Comparison of ENCODE assay signal across 11 cellular contexts in genomic region chr15:95304116-95304873, GRCh38.
DNase-seq lines count a peak whose midpoint lies in the region; ATAC-seq and TF ChIP-seq lines count a peak whose summit lies in the region.
"Had no signal": no experiment of that assay in that cellular context is flagged by ENCODE, and none has a peak within 500 bp of the region (broad histone marks: within the 10 kb centered on the region; RNA-seq: fewer than 3 reads in every experiment).

No MANE protein-coding gene starts in this region.

- no peaks in the 10 kb centered on the region for H3K36me3 ChIP-seq in lung (ENCODE audit: control insufficient read depth in 2 of 2, insufficient read depth in 2 of 2, low read length in 2 of 2)
- H3K36me3 ChIP-seq in tibial artery = no peaks in the 10 kb centered on the region

- H3K4me1 ChIP-seq in lung (ENCODE audit: control insufficient read depth in 2 of 2, insufficient read depth in 2 of 2, low read length in 2 of 2) (no peaks in the 10 kb centered on the region), tibial artery (peaks cover 0 to 44% (median 8%) of the 10 kb centered on the region in 4 donors)

- intact Hi-C loops in dorsolateral prefrontal cortex (cut with DNase I) = no loop called here
- intact Hi-C loops in tibial artery (cut with DNase I; ENCODE audit: low total_unique reads) = no loop called here

- H3K27me3 ChIP-seq in dorsolateral prefrontal cortex (peaks cover 0 to 17% (median 0%) of the 10 kb centered on the region in 45 donors), lung (ENCODE audit: control insufficient read depth, insufficient read depth) (no peaks in the 10 kb centered on the region), tibial artery (no peaks in the 10 kb centered on the region)

- in situ Hi-C loops in GM13976 (cut with MboI; ENCODE audit: low sequenced_read_pairs, unreplicated experiment) = no loop called here

- peak overlapping the region in 45 of 59 donors; percentile 1 to 80 (median 52) for H3K27ac ChIP-seq in dorsolateral prefrontal cortex
- peak overlapping the region; percentile 26 to 70 for H3K27ac ChIP-seq in lung (ENCODE audit: low read depth in 1 of 2, low read length in 1 of 2)
- peak overlapping the region; percentile 79 to 82 for H3K27ac ChIP-seq in tibial artery

- ATAC-seq in lung (ENCODE audit: insufficient read depth, low FRiP score) = no peak
- no peak for ATAC-seq in HG03095 (IDR thresholded peaks at IDR 0.05; ENCODE audit: unreplicated experiment)

- TF ChIP-seq CTCF in dorsolateral prefrontal cortex (IDR thresholded peaks at IDR 0.05 in 54 of 56, conservative IDR thresholded peaks at IDR 0.05 in 2 of 56; ENCODE audit: low read depth in 1 of 56, partially characterized antibody in 56 of 56) (no peak), lung (IDR thresholded peaks at IDR 0.05; ENCODE audit: control extremely low read depth, extremely low read depth) (no peak), tibial artery (IDR thresholded peaks at IDR 0.05) (no peak), GM13976 (IDR thresholded peaks at IDR 0.05; ENCODE audit: borderline replicate concordance, control extremely low read depth, extremely low read depth, insufficient read depth, missing control alignments) (no peak)

- DNase-seq in NCI-H2196 (lab: John Stamatoyannopoulos, UW; ENCODE audit: unreplicated experiment) (peak; percentile 28), NCI-H2196 treated with DMSO at 0.1 percent for 48 hours (lab: John Stamatoyannopoulos, UW; ENCODE audit: unreplicated experiment) (no peak), dorsolateral prefrontal cortex (no peak), lung (ENCODE audit: low spot score) (no peak), tibial artery (peak in 1 of 2 donors; percentile 30), GM13976 (ENCODE audit: low spot score) (no peak), T-helper 1 cell (no peak)
- DNase-seq: 8988T; anterior cingulate cortex; stimulated activated CD4-positive, alpha-beta T cell treated with anti-CD3 and anti-CD28 coated beads, Interleukin-2, amount 100 ng/mL, for 48 hours had no signal

- H3K9me3 ChIP-seq in lung (ENCODE audit: control insufficient read depth in 2 of 2, insufficient read depth in 1 of 2, low read length in 1 of 2) (peaks cover 0 to 3% of the 10 kb centered on the region in 2 donors), tibial artery (no peaks in the 10 kb centered on the region)

- H3K4me3 ChIP-seq in dorsolateral prefrontal cortex (peak overlapping the region in 2 of 59 donors; percentile 3 to 5), lung (no peak overlapping the region), tibial artery (peak overlapping the region in 1 of 2 donors; percentile 21)

- WGBS in lung, 2 donors = 40 to 45% methylated on average over 14 of the region's 14 CpGs
